26 cellular contexts compared by ENCODE assay signal in the genomic region with DNA sequence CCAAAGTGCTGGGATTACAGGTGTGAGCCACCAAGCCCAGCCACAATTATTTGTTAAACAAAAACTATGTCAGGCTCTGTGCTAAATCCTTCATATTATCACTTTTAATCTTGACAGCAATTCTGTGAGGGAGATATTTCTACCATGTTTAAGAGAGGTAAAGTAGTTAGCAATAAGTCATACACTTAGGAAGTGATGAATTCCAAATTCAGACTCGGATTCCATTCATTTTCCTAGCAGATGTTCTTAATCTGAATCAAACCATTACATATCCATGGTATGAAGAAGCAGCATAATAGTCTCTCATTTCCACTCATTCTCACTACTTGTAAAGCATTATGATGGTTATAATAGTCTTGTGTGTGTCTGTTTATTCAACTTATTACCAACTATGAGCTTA. TPM values are rescaled to one million over a fixed set of nuclear protein-coding genes. Genes with fewer than 3 reads are reported as not detected.
DNase-seq lines count a peak whose midpoint lies in the region; ATAC-seq and TF ChIP-seq lines count a peak whose summit lies in the region.
"Had no signal": no experiment of that assay in that cellular context is flagged by ENCODE, and none has a peak within 500 bp of the region (broad histone marks: within the 10 kb centered on the region; RNA-seq: fewer than 3 reads in every experiment).

No MANE protein-coding gene starts in this region.

- H3K9ac ChIP-seq in GM23248, result no peak overlapping the region
- no peak overlapping the region for H3K9ac ChIP-seq in fibroblast of lung (ENCODE audit: insufficient read depth, low read length)
- H3K9ac ChIP-seq: parathyroid adenoma had no signal

- TF ChIP-seq CTCF in BJ (IDR thresholded peaks at IDR 0.05; ENCODE audit: insufficient read depth, low read depth, low read length) (no peak), fibroblast of lung (conservative IDR thresholded peaks at IDR 0.05 in 1 of 2, IDR thresholded peaks at IDR 0.05 in 1 of 2; ENCODE audit: low read depth in 1 of 2, low read length in 2 of 2) (no peak), psoas muscle (IDR thresholded peaks at IDR 0.05) (no peak)

- H3K27me3 ChIP-seq in BJ (ENCODE audit: control insufficient read depth, insufficient read depth, low read length) (no peaks in the 10 kb centered on the region), GM23248 (replicated peaks; ENCODE audit: insufficient read depth) (no peaks in the 10 kb centered on the region), fibroblast of lung (ENCODE audit: control insufficient read depth, insufficient read depth, low read length) (no peaks in the 10 kb centered on the region), psoas muscle (ENCODE audit: insufficient read depth in 3 of 3, low read length in 2 of 3) (no peaks in the 10 kb centered on the region)
- H3K27me3 ChIP-seq: esophagus muscularis mucosa, tibial artery had no signal

- H3K27ac ChIP-seq in GM23248, result peak overlapping the region; percentile 53
- H3K27ac ChIP-seq in fibroblast of lung (ENCODE audit: insufficient read depth, low read length), result no peak overlapping the region
- peak overlapping the region; percentile 92 for H3K27ac ChIP-seq in psoas muscle
- H3K27ac ChIP-seq: coronary artery, esophagus muscularis mucosa, parathyroid adenoma, tibial artery had no signal

- H3K9me3 ChIP-seq in GM23248 (ENCODE audit: low read depth) (no peaks in the 10 kb centered on the region), fibroblast of lung (ENCODE audit: control insufficient read depth, insufficient read depth, low read depth, low read length) (no peaks in the 10 kb centered on the region), psoas muscle (no peaks in the 10 kb centered on the region)
- H3K9me3 ChIP-seq: esophagus muscularis mucosa, tibial artery had no signal

- H3K9me2 ChIP-seq in GM23248 (ENCODE audit: insufficient read depth), result no peaks in the 10 kb centered on the region

- POLR2A ChIA-PET in BJ (lab: Charles Lee), result no interaction called here

- DNase-seq in BJ (ENCODE audit: low read depth) (peak; percentile 62), GM23248 (peak; percentile 60), fibroblast of lung (ENCODE audit: low read depth in 2 of 2) (peak in 1 of 2 donors; percentile 58), psoas muscle (no peak), GOT3 (lab: John Stamatoyannopoulos, UW) (no peak), AML-193 (lab: John Stamatoyannopoulos, UW) (no peak)
- DNase-seq: activated CD4-positive, alpha-beta T cell treated with anti-CD3 and anti-CD28 coated beads for 48 hours; activated naive CD4-positive, alpha-beta T cell treated with Interleukin-2 at 50 U/mL for 16 hours; activated T-cell treated with anti-CD3 and anti-CD28 coated beads, Interleukin-2, amount 50 U/mL, for 48 hours; amniotic stem cell; DMS53; naive thymus-derived CD4-positive, alpha-beta T cell; NCI-H1092; NCI-H187 treated with DMSO at 0.1 percent for 48 hours; stimulated activated naive CD8-positive, alpha-beta T cell treated with anti-CD3 and anti-CD28 coated beads, Interleukin-15, amount 100 ng/mL, for 72 hours; tibial artery had no signal

- no peak for ATAC-seq in psoas muscle
- no peak for ATAC-seq in HG02884 (IDR thresholded peaks at IDR 0.05; ENCODE audit: unreplicated experiment)
- ATAC-seq: GM12878; HCT116; HepG2; naive thymus-derived CD4-positive, alpha-beta T cell; sciatic nerve; stimulated activated naive CD8-positive, alpha-beta T cell treated with anti-CD3 and anti-CD28 coated beads, Interleukin-15, amount 100 ng/mL, for 72 hours had no signal

- H3K36me3 ChIP-seq in BJ (ENCODE audit: control insufficient read depth, insufficient read depth, low read length) (no peaks in the 10 kb centered on the region), GM23248 (ENCODE audit: low read depth) (no peaks in the 10 kb centered on the region), fibroblast of lung (ENCODE audit: control insufficient read depth, insufficient read depth, low read length) (no peaks in the 10 kb centered on the region), psoas muscle (ENCODE audit: insufficient read depth in 1 of 2, low read depth in 1 of 2) (no peaks in the 10 kb centered on the region)
- H3K36me3 ChIP-seq: esophagus muscularis mucosa, tibial artery had no signal

- no peaks in the 10 kb centered on the region for H4K20me1 ChIP-seq in GM23248 (ENCODE audit: insufficient read depth)
- no peaks in the 10 kb centered on the region for H4K20me1 ChIP-seq in fibroblast of lung (ENCODE audit: control insufficient read depth, extremely low read depth, insufficient read depth, low read length)

- intact Hi-C loops in psoas muscle (cut with DNase I), result loop anchor here in 1 of 2 donors (5.0 kb wide), 1 partner anchor 33 kb away; no protein-coding TSS in a partner anchor

- H2AFZ ChIP-seq in GM23248, result no peak overlapping the region
- H2AFZ ChIP-seq in fibroblast of lung (ENCODE audit: low read length), result no peak overlapping the region
- H2AFZ ChIP-seq: parathyroid adenoma had no signal

- peak overlapping the region; percentile 58 for H3K4me2 ChIP-seq in GM23248 (ENCODE audit: unreplicated experiment)
- peak overlapping the region; percentile 18 for H3K4me2 ChIP-seq in fibroblast of lung (ENCODE audit: extremely low read depth, insufficient read depth, low read length)

- H3K79me2 ChIP-seq in GM23248 (ENCODE audit: insufficient read depth) (no peaks in the 10 kb centered on the region), fibroblast of lung (ENCODE audit: control insufficient read depth, insufficient read depth, low read length) (no peaks in the 10 kb centered on the region)
- H3K79me2 ChIP-seq: parathyroid adenoma had no signal

- CTCF ChIA-PET in BJ (lab: Yijun Ruan, JAX), result interaction anchor here (1.5 kb wide), 1 partner anchor 23 kb away, joined by 4 read pairs; no protein-coding TSS in a partner anchor

- 0% methylated on average over 1 of the region's 1 CpG for WGBS in GM23248 (ENCODE audit: low coverage in 1 of 2, low lambda C conversion rate in 2 of 2, missing lambda C conversion rate in 2 of 2), 2 experiments
- WGBS in psoas muscle, 3 donors, result 34 to 38% (median 36%) methylated on average over 1 of the region's 1 CpG

- H3K4me1 ChIP-seq in GM23248 (ENCODE audit: insufficient read depth) (peaks cover 43% of the 10 kb centered on the region), fibroblast of lung (ENCODE audit: control insufficient read depth, extremely low read depth, insufficient read depth, low read length) (peaks cover 22% of the 10 kb centered on the region), psoas muscle (peaks cover 56% of the 10 kb centered on the region)
- H3K4me1 ChIP-seq: parathyroid adenoma had no signal

- peaks cover 32% of the 10 kb centered on the region for H3F3A ChIP-seq in GM23248 (ENCODE audit: insufficient read depth)

- no peak overlapping the region for H3K4me3 ChIP-seq in BJ (ENCODE audit: low read depth, low read length)
- H3K4me3 ChIP-seq in GM23248, result 0 out of 2 replicates have a peak overlapping the region, but pooled peaks have one; percentile 6
- H3K4me3 ChIP-seq in fibroblast of lung (replicated peaks in 1 of 4; ENCODE audit: control extremely low read depth in 1 of 4, insufficient read depth in 1 of 4, low read depth in 3 of 4, low read length in 4 of 4), result no peak overlapping the region
- no peak overlapping the region for H3K4me3 ChIP-seq in psoas muscle
- H3K4me3 ChIP-seq: coronary artery, esophagus muscularis mucosa, GM12878, tibial artery had no signal

- in situ Hi-C loops in GM23248 (cut with MboI), result no loop called here

RNA-seq across cellular contexts. Expression of a gene that starts 2.9 kb away (rescaled TPM):
- polyA plus RNA-seq in BJ (2011; rRNA removed), result 0.34 and 1.2 TPM in 2 replicates
- 0.31 and 1.2 TPM in 2 replicates for polyA minus RNA-seq in BJ (2011; rRNA and poly(A)+ RNA removed)
- total RNA-seq in GM23248 (2014; rRNA removed; shearing (Covaris generic)), result 1.3 TPM in 1 of 2 replicates, not detected in the other
- 0.48 and 0.53 TPM in 2 replicates for polyA plus RNA-seq in GM23248 (2016; fragmentation: Nextera tagmentation; extraction: Ambion mirVana)
- total RNA-seq in fibroblast of lung, result 41.0 and 93.5 TPM in 2 replicates
- 7.5 and 102 TPM in 2 replicates for polyA plus RNA-seq in fibroblast of lung
- 3.3 and 51.4 TPM in 2 replicates for polyA plus RNA-seq in fibroblast of lung (2012)
- polyA minus RNA-seq in fibroblast of lung (ENCODE audit: low replicate concordance), result 0.59 and 11.0 TPM in 2 replicates
- 100 to 1,000 TPM; 149 to 662 (median 240) TPM for total RNA-seq in psoas muscle
- polyA plus RNA-seq in psoas muscle, result 100 to 1,000 TPM; 166 to 273 (median 171) TPM
- total RNA-seq: activated CD8-positive, alpha-beta memory T cell treated with anti-CD3 and anti-CD28 coated beads for 36 hours; T-helper 2 cell treated with Interferon-gamma antibody and Interleukin-4, amounts not matched to agents 100 ng/mL and 5 ng/mL, for 36 hours had no signal

Comparison
In these comparisons a context has a peak if more than half of its experiments do, and no peak if none do; other contexts are left out.
1. DNase-seq: peak in BJ (single experiment) and GM23248 (single experiment); none in psoas muscle (0 of 2), GOT3 (single experiment) and AML-193 (0 of 2).